12 cellular contexts compared by ENCODE assay signal in genomic region chr14:20302042-20302761, GRCh38. TPM values are rescaled to one million over a fixed set of nuclear protein-coding genes. Genes with fewer than 3 reads are reported as not detected.
DNase-seq lines count a peak whose midpoint lies in the region; ATAC-seq and TF ChIP-seq lines count a peak whose summit lies in the region.
"Had no signal": no experiment of that assay in that cellular context is flagged by ENCODE, and none has a peak within 500 bp of the region (broad histone marks: within the 10 kb centered on the region; RNA-seq: fewer than 3 reads in every experiment).

No MANE protein-coding gene starts in this region.

- no peaks in the 10 kb centered on the region for H3K9me3 Mint-ChIP-seq in stimulated activated effector memory CD8-positive, alpha-beta T cell treated with anti-CD3 and anti-CD28 coated beads, Interleukin-12 subunit alpha, Interleukin-12 subunit beta, amount 100 ng/mL, for 72 hours
- H3K9me3 Mint-ChIP-seq in endodermal cell = no peaks in the 10 kb centered on the region
- no peaks in the 10 kb centered on the region for H3K9me3 Mint-ChIP-seq in nephron progenitor cell
- H3K9me3 Mint-ChIP-seq: activated naive CD8-positive, alpha-beta T cell treated with anti-CD3 and anti-CD28 coated beads, Interleukin-2, amount 10 ng/mL, durations not matched to agents 7 days and 5 days; natural killer cell had no signal

- H3K27me3 Mint-ChIP-seq in endodermal cell (ENCODE audit: insufficient read depth) (no peaks in the 10 kb centered on the region), nephron progenitor cell (ENCODE audit: low read depth, poor library complexity) (no peaks in the 10 kb centered on the region)
- H3K27me3 Mint-ChIP-seq: activated naive CD8-positive, alpha-beta T cell treated with anti-CD3 and anti-CD28 coated beads, Interleukin-2, amount 10 ng/mL, durations not matched to agents 7 days and 5 days had no signal

- no peak overlapping the region for H3K27ac ChIP-seq in endodermal cell (ENCODE audit: low read depth, low read length)
- H3K27ac ChIP-seq: uterus had no signal

- peak; percentile 15 for DNase-seq in H4 (ENCODE audit: low spot score)
- peak; percentile 5 for DNase-seq in SK-MEL-5 (ENCODE audit: low read depth, low spot score)
- DNase-seq in epithelial cell of esophagus (ENCODE audit: low read depth) = peak; percentile 32
- DNase-seq in stimulated activated effector memory CD8-positive, alpha-beta T cell treated with anti-CD3 and anti-CD28 coated beads, Interleukin-12 subunit alpha, Interleukin-12 subunit beta, amount 100 ng/mL, for 72 hours (ENCODE audit: low spot score in 2 of 2) = no peak
- DNase-seq in endodermal cell = no peak
- no peak for DNase-seq in nephron progenitor cell
- no peak for DNase-seq in NCI-H2171 (lab: John Stamatoyannopoulos, UW)
- DNase-seq: activated naive CD8-positive, alpha-beta T cell treated with anti-CD3 and anti-CD28 coated beads, Interleukin-2, amount 10 ng/mL, durations not matched to agents 7 days and 5 days; natural killer cell; retina; uterus had no signal

- H3K27ac Mint-ChIP-seq in stimulated activated effector memory CD8-positive, alpha-beta T cell treated with anti-CD3 and anti-CD28 coated beads, Interleukin-12 subunit alpha, Interleukin-12 subunit beta, amount 100 ng/mL, for 72 hours = peak overlapping the region; percentile 10
- H3K27ac Mint-ChIP-seq in endodermal cell (no peak overlapping the region), nephron progenitor cell (no peak overlapping the region)
- H3K27ac Mint-ChIP-seq: activated naive CD8-positive, alpha-beta T cell treated with anti-CD3 and anti-CD28 coated beads, Interleukin-2, amount 10 ng/mL, durations not matched to agents 7 days and 5 days; natural killer cell had no signal

- peaks cover 33% of the 10 kb centered on the region for H3K4me1 Mint-ChIP-seq in stimulated activated effector memory CD8-positive, alpha-beta T cell treated with anti-CD3 and anti-CD28 coated beads, Interleukin-12 subunit alpha, Interleukin-12 subunit beta, amount 100 ng/mL, for 72 hours
- H3K4me1 Mint-ChIP-seq in endodermal cell = peaks cover 16% of the 10 kb centered on the region
- H3K4me1 Mint-ChIP-seq in nephron progenitor cell = peaks cover 27% of the 10 kb centered on the region

- H3K36me3 Mint-ChIP-seq in stimulated activated effector memory CD8-positive, alpha-beta T cell treated with anti-CD3 and anti-CD28 coated beads, Interleukin-12 subunit alpha, Interleukin-12 subunit beta, amount 100 ng/mL, for 72 hours = peaks cover 56% of the 10 kb centered on the region
- H3K36me3 Mint-ChIP-seq in endodermal cell (ENCODE audit: low read depth) (peaks cover 28% of the 10 kb centered on the region), nephron progenitor cell (ENCODE audit: low read depth) (peaks cover 35% of the 10 kb centered on the region)

- in situ Hi-C loops in SK-MEL-5 (cut with HindIII; ENCODE audit: low pct_unique_long_range_greater_than_20kb, low sequenced_read_pairs) = no loop called here

- ATAC-seq in stimulated activated effector memory CD8-positive, alpha-beta T cell treated with anti-CD3 and anti-CD28 coated beads, Interleukin-12 subunit alpha, Interleukin-12 subunit beta, amount 100 ng/mL, for 72 hours = peak; percentile 71
- ATAC-seq: esophagus mucosa, natural killer cell had no signal

- H3K9me3 ChIP-seq in endodermal cell (ENCODE audit: control insufficient read depth, low read length) = no peaks in the 10 kb centered on the region
- H3K9me3 ChIP-seq: uterus had no signal

- TF ChIP-seq CTCF in epithelial cell of esophagus (IDR thresholded peaks at IDR 0.05; ENCODE audit: insufficient read depth, low read depth, low read length, missing control alignments) = no peak
- no peak for TF ChIP-seq CTCF in endodermal cell (conservative IDR thresholded peaks at IDR 0.05)
- no peak for TF ChIP-seq CTCF in nephron progenitor cell (IDR thresholded peaks at IDR 0.05)

- WGBS in endodermal cell (ENCODE audit: insufficient coverage in 1 of 2, insufficient read length in 1 of 2), 2 experiments = 90% methylated on average over 1 of the region's 1 CpG; no CpG with 5 or more reads in 1 of the 2 experiments

- H3K9ac ChIP-seq in endodermal cell (ENCODE audit: extremely low read depth, low read length, poor library complexity, severe bottlenecking) = no peak overlapping the region

- no peaks in the 10 kb centered on the region for H3K27me3 ChIP-seq in endodermal cell (ENCODE audit: control insufficient read depth, insufficient read depth, low read length, poor library complexity, severe bottlenecking)
- H3K27me3 ChIP-seq: uterus had no signal

- H3K36me3 ChIP-seq in endodermal cell (ENCODE audit: control insufficient read depth, insufficient read depth, low read length) = peaks cover 13% of the 10 kb centered on the region
- H3K36me3 ChIP-seq: uterus had no signal

- no peak overlapping the region for H3K4me3 Mint-ChIP-seq in stimulated activated effector memory CD8-positive, alpha-beta T cell treated with anti-CD3 and anti-CD28 coated beads, Interleukin-12 subunit alpha, Interleukin-12 subunit beta, amount 100 ng/mL, for 72 hours
- H3K4me3 Mint-ChIP-seq in endodermal cell (no peak overlapping the region), nephron progenitor cell (no peak overlapping the region)
- H3K4me3 Mint-ChIP-seq: activated naive CD8-positive, alpha-beta T cell treated with anti-CD3 and anti-CD28 coated beads, Interleukin-2, amount 10 ng/mL, durations not matched to agents 7 days and 5 days; natural killer cell had no signal

- no peaks in the 10 kb centered on the region for H3K4me1 ChIP-seq in endodermal cell (ENCODE audit: control insufficient read depth, insufficient read depth, low read length)

- H3K4me3 ChIP-seq in epithelial cell of esophagus (ENCODE audit: low read length) (no peak overlapping the region), endodermal cell (ENCODE audit: low read length) (no peak overlapping the region)
- H3K4me3 ChIP-seq: uterus had no signal

RNA-seq across cellular contexts. Expression of gene TTC5, which starts 3.5 kb away (rescaled TPM):
- 18.5 and 24.2 TPM in 2 replicates for total RNA-seq in H4 (2014; rRNA removed; shearing (Covaris generic))
- total RNA-seq in SK-MEL-5 (2014; rRNA removed; shearing (Covaris generic)) = 23.3 and 23.9 TPM in 2 replicates
- 10.1 and 13.1 TPM in 2 replicates for polyA plus RNA-seq in SK-MEL-5 (2015; cell fraction: cytosol; rRNA removed)
- polyA plus RNA-seq in SK-MEL-5 (2015; cell fraction: nucleus; rRNA removed) = 16.3 and 16.7 TPM in 2 replicates
- total RNA-seq in endodermal cell = 10 to 100 TPM; 20.1 to 20.5 TPM
- polyA plus RNA-seq in endodermal cell (2013, experiment 1 of 2) = 16.2 TPM
- 14.2 TPM for polyA plus RNA-seq in endodermal cell (2013, experiment 2 of 2)

RNA-seq across cellular contexts. Expression of gene CCNB1IP1, which starts 30.9 kb away (rescaled TPM):
- 83.8 and 92.0 TPM in 2 replicates for total RNA-seq in H4 (2014; rRNA removed; shearing (Covaris generic))
- 81.2 and 82.5 TPM in 2 replicates for total RNA-seq in SK-MEL-5 (2014; rRNA removed; shearing (Covaris generic))
- polyA plus RNA-seq in SK-MEL-5 (2015; cell fraction: cytosol; rRNA removed) = 48.3 and 53.1 TPM in 2 replicates
- 75.8 and 148 TPM in 2 replicates for polyA plus RNA-seq in SK-MEL-5 (2015; cell fraction: nucleus; rRNA removed)
- total RNA-seq in endodermal cell = 10 to 100 TPM; 96.1 to 99.5 TPM
- polyA plus RNA-seq in endodermal cell (2013, experiment 1 of 2) = 201 TPM
- 181 TPM for polyA plus RNA-seq in endodermal cell (2013, experiment 2 of 2)

RNA-seq across cellular contexts. Expression of gene PARP2, which starts 41.2 kb away (rescaled TPM):
- total RNA-seq in H4 (2014; rRNA removed; shearing (Covaris generic)) = 21.9 and 33.6 TPM in 2 replicates
- total RNA-seq in SK-MEL-5 (2014; rRNA removed; shearing (Covaris generic)) = 9.2 and 13.2 TPM in 2 replicates
- 17.4 and 21.2 TPM in 2 replicates for polyA plus RNA-seq in SK-MEL-5 (2015; cell fraction: cytosol; rRNA removed)
- 71.5 and 106 TPM in 2 replicates for polyA plus RNA-seq in SK-MEL-5 (2015; cell fraction: nucleus; rRNA removed)
- total RNA-seq in endodermal cell = 10 to 100 TPM; 36.1 to 63.7 TPM
- 55.1 TPM for polyA plus RNA-seq in endodermal cell (2013, experiment 1 of 2)
- 51.5 TPM for polyA plus RNA-seq in endodermal cell (2013, experiment 2 of 2)

Comparison
In these comparisons a context has a peak if more than half of its experiments do, and no peak if none do; other contexts are left out.
1. DNase-seq: peak in H4 (single experiment), SK-MEL-5 (single experiment) and epithelial cell of esophagus (single experiment); none in stimulated activated effector memory CD8-positive, alpha-beta T cell treated with anti-CD3 and anti-CD28 coated beads, Interleukin-12 subunit alpha, Interleukin-12 subunit beta, amount 100 ng/mL, for 72 hours (0 of 2), endodermal cell (single experiment), nephron progenitor cell (single experiment) and NCI-H2171 (single experiment).